9 cellular contexts compared by ENCODE assay signal in genomic region chr11:130428271-130428670, GRCh38. TPM values are rescaled to one million over a fixed set of nuclear protein-coding genes. Genes with fewer than 3 reads are reported as not detected.
A peak's percentile ranks its signal among the peaks of the same experiment; 100 is the strongest.
DNase-seq lines count a peak whose midpoint lies in the region; ATAC-seq and TF ChIP-seq lines count a peak whose summit lies in the region.
"Had no signal": no experiment of that assay in that cellular context is flagged by ENCODE, and none has a peak within 500 bp of the region (broad histone marks: within the 10 kb centered on the region; RNA-seq: fewer than 3 reads in every experiment).

Gene ADAMTS8, minus strand, starts transcription at chr11:130428609. Its CDS starts 323 bp downstream, at chr11:130428286.

- H3K36me3 ChIP-seq in Panc1 (ENCODE audit: control insufficient read depth, insufficient read depth, low read length) (no peaks in the 10 kb centered on the region), prostate gland (no peaks in the 10 kb centered on the region)

- H3K36me3 Mint-ChIP-seq in Calu3 (ENCODE audit: insufficient read depth, unreplicated experiment): no peaks in the 10 kb centered on the region

- H3K27me3 ChIP-seq in Panc1 (ENCODE audit: control insufficient read depth, insufficient read depth, low read length) (peaks cover 32% of the 10 kb centered on the region), prostate gland (replicated peaks; ENCODE audit: insufficient read depth) (peaks cover 5% of the 10 kb centered on the region)

- H3K4me3 ChIP-seq in Panc1 (ENCODE audit: low read depth in 2 of 2, low read length in 2 of 2): peak within 1 kb of the TSS; percentile 22 to 44
- peak within 1 kb of the TSS; percentile 15 to 46 for H3K4me3 ChIP-seq in foreskin fibroblast (ENCODE audit: low read depth in 1 of 2, low read length in 2 of 2)
- peak within 1 kb of the TSS; percentile 21 to 33 for H3K4me3 ChIP-seq in prostate gland

- intact Hi-C loops in Calu3 (cut with micrococcal nuclease; ENCODE audit: unreplicated experiment): no loop called here
- intact Hi-C loops in Panc1 (cut with micrococcal nuclease; ENCODE audit: unreplicated experiment): no loop called here
- intact Hi-C loops in prostate gland (cut with DNase I): loop anchor here (2.0 kb wide), 1 partner anchor 213 kb away; no protein-coding TSS in a partner anchor

- WGBS in prostate gland: 1% methylated on average over 48 of the region's 52 CpGs

- peak within 1 kb of the TSS; percentile 44 for H3K4me3 Mint-ChIP-seq in Calu3 (ENCODE audit: low read depth, unreplicated experiment)

- peaks cover 66% of the 10 kb centered on the region for H3K27me3 Mint-ChIP-seq in Calu3 (ENCODE audit: unreplicated experiment)

- TF ChIP-seq POLR2A in prostate gland (IDR thresholded peaks at IDR 0.05): no peak

- H3K9me3 Mint-ChIP-seq in Calu3 (ENCODE audit: low read depth, unreplicated experiment): no peaks in the 10 kb centered on the region

- DNase-seq in Calu3 (no peak), Panc1 (ENCODE audit: low read depth, low spot score) (no peak), foreskin fibroblast (no peak), prostate gland (ENCODE audit: low spot score) (no peak), HK-2 (ENCODE audit: unreplicated experiment) (no peak), islet precursor cell (no peak), NCI-H524 treated with DMSO at 0.1 percent for 48 hours (lab: John Stamatoyannopoulos, UW) (no peak)
- DNase-seq: NCI-H510A had no signal

- TF ChIP-seq CTCF in Calu3 (IDR thresholded peaks at IDR 0.05; ENCODE audit: unreplicated experiment): no peak
- no peak for TF ChIP-seq CTCF in Panc1 (IDR thresholded peaks at IDR 0.05)
- TF ChIP-seq CTCF in foreskin fibroblast (IDR thresholded peaks at IDR 0.05; ENCODE audit: low read depth, low read length): no peak
- no peak for TF ChIP-seq CTCF in prostate gland (IDR thresholded peaks at IDR 0.05)

- no peaks in the 10 kb centered on the region for H3K4me1 Mint-ChIP-seq in Calu3 (ENCODE audit: low read depth, unreplicated experiment)

- H3K4me1 ChIP-seq in Panc1 (ENCODE audit: control insufficient read depth, insufficient read depth, low read length) (0 out of 2 replicates have a peak, but pooled peaks cover 9% of the 10 kb centered on the region), prostate gland (replicated peaks) (peaks cover 6% of the 10 kb centered on the region)

- H3K27ac ChIP-seq in Panc1 (ENCODE audit: low read length): no peak within 1 kb of the TSS
- H3K27ac ChIP-seq in prostate gland: no peak within 1 kb of the TSS

- H3K9me3 ChIP-seq in Panc1 (ENCODE audit: control insufficient read depth, insufficient read depth, low read depth, low read length) (no peaks in the 10 kb centered on the region), prostate gland (no peaks in the 10 kb centered on the region)

- ATAC-seq in Panc1 (peak; percentile 44), HG02763 (IDR thresholded peaks at IDR 0.05; ENCODE audit: unreplicated experiment) (no peak)

- BruUV-seq in Calu3 (replicated peaks; lab: Mats Ljungman, UMichigan): no TSS peak
- BruUV-seq in Panc1 (replicated peaks; lab: Mats Ljungman, UMichigan): no TSS peak

- in situ Hi-C loops in Panc1 (cut with HindIII; ENCODE audit: low pct_unique_long_range_greater_than_20kb, low sequenced_read_pairs): no loop called here

- CTCF ChIA-PET in Calu3 (lab: Charles Lee) (no interaction called here), Panc1 (lab: Charles Lee) (interaction anchor here (0.6 to 2.0 kb wide), 2 partner anchors 434 to 487 kb away, joined by 5 to 6 read pairs; no protein-coding TSS in a partner anchor)

- POLR2A ChIA-PET in Panc1 (lab: Charles Lee): no interaction called here

- no peak within 1 kb of the TSS for H3K27ac Mint-ChIP-seq in Calu3 (ENCODE audit: unreplicated experiment)

RNA-seq across cellular contexts. Expression of gene ADAMTS8, which starts in this region (rescaled TPM):
- total RNA-seq in Calu3 (2022) (not detected in 2 replicates), Panc1 (2021; ENCODE audit: unreplicated experiment) (0.15 TPM), prostate gland (1 to 10 TPM in 1 of 2 donors, under 1 TPM in 1; 0.82 to 1.7 TPM)
- polyA plus RNA-seq in Panc1 (2012; ENCODE audit: insufficient read length): 0.12 TPM

Comparison
In these comparisons a context has a peak if more than half of its experiments do, and no peak if none do; other contexts are left out.
1. Peak in ATAC-seq and H3K4me3 ChIP-seq in Panc1; RNA of the gene not detected or under 1 TPM.